In genomic region chr2:204982303-204982702, GRCh38 we compare ENCODE assay signal across 12 cellular contexts.
DNase-seq lines count a peak whose midpoint lies in the region; ATAC-seq and TF ChIP-seq lines count a peak whose summit lies in the region.
"Had no signal": no experiment of that assay in that cellular context is flagged by ENCODE, and none has a peak within 500 bp of the region (broad histone marks: within the 10 kb centered on the region; RNA-seq: fewer than 3 reads in every experiment).

No MANE protein-coding gene starts in this region.

- H3K27me3 ChIP-seq in neural progenitor cell (no peaks in the 10 kb centered on the region), lower lobe of right lung (ENCODE audit: low read depth) (no peaks in the 10 kb centered on the region)
- H3K27me3 ChIP-seq: body of pancreas, spleen had no signal

- intact Hi-C loops in activated CD4-positive, alpha-beta T cell treated with anti-CD3 and anti-CD28 coated beads for 36 hours (cut with DNase I, micrococcal nuclease) = no loop called here
- intact Hi-C loops in lower lobe of right lung (cut with DNase I) = no loop called here

- H3K4me1 Mint-ChIP-seq in activated CD4-positive, alpha-beta T cell treated with anti-CD3 and anti-CD28 coated beads for 36 hours = peaks cover 11% of the 10 kb centered on the region
- peaks cover 22% of the 10 kb centered on the region for H3K4me1 Mint-ChIP-seq in neural progenitor cell

- H3K36me3 ChIP-seq in neural progenitor cell = no peaks in the 10 kb centered on the region
- no peaks in the 10 kb centered on the region for H3K36me3 ChIP-seq in lower lobe of right lung
- H3K36me3 ChIP-seq: spleen had no signal

- no peak overlapping the region for H3K9ac ChIP-seq in neural progenitor cell

- no peak for DNase-seq in activated CD4-positive, alpha-beta T cell treated with anti-CD3 and anti-CD28 coated beads for 36 hours
- DNase-seq in activated CD4-positive, alpha-beta T cell treated with anti-CD3 and anti-CD28 coated beads for 1 hour = no peak
- peak; percentile 40 for DNase-seq in NCI-H524 treated with DMSO at 0.1 percent for 48 hours (lab: John Stamatoyannopoulos, UW)
- DNase-seq in choroid plexus epithelial cell (ENCODE audit: low read depth) = peak; percentile 7
- peak; percentile 30 for DNase-seq in neural progenitor cell (ENCODE audit: low spot score)
- no peak for DNase-seq in lower lobe of right lung
- DNase-seq in GM20000 (ENCODE audit: low spot score) = no peak
- DNase-seq: activated CD8-positive, alpha-beta memory T cell treated with anti-CD3 and anti-CD28 coated beads, Interleukin-2, amount 10 ng/mL, durations not matched to agents 7 days and 5 days; body of pancreas; NCI-H1436; spleen had no signal

- no peak overlapping the region for H3K27ac Mint-ChIP-seq in activated CD4-positive, alpha-beta T cell treated with anti-CD3 and anti-CD28 coated beads for 36 hours
- no peak overlapping the region for H3K27ac Mint-ChIP-seq in neural progenitor cell
- H3K27ac Mint-ChIP-seq: activated CD8-positive, alpha-beta memory T cell treated with anti-CD3 and anti-CD28 coated beads, Interleukin-2, amount 10 ng/mL, durations not matched to agents 7 days and 5 days had no signal

- no peak overlapping the region for H3K4me3 Mint-ChIP-seq in activated CD4-positive, alpha-beta T cell treated with anti-CD3 and anti-CD28 coated beads for 36 hours
- no peak overlapping the region for H3K4me3 Mint-ChIP-seq in neural progenitor cell
- H3K4me3 Mint-ChIP-seq: activated CD8-positive, alpha-beta memory T cell treated with anti-CD3 and anti-CD28 coated beads, Interleukin-2, amount 10 ng/mL, durations not matched to agents 7 days and 5 days had no signal

- no peaks in the 10 kb centered on the region for H3K79me2 ChIP-seq in neural progenitor cell (ENCODE audit: low read depth)

- peak overlapping the region; percentile 28 for H3K4me2 ChIP-seq in neural progenitor cell

- no peak overlapping the region for H2AFZ ChIP-seq in neural progenitor cell (replicated peaks)

- peaks cover 4% of the 10 kb centered on the region for H3K9me3 Mint-ChIP-seq in activated CD4-positive, alpha-beta T cell treated with anti-CD3 and anti-CD28 coated beads for 36 hours (ENCODE audit: low read depth)
- peaks cover 2% of the 10 kb centered on the region for H3K9me3 Mint-ChIP-seq in neural progenitor cell

- no peaks in the 10 kb centered on the region for H3K27me3 Mint-ChIP-seq in activated CD4-positive, alpha-beta T cell treated with anti-CD3 and anti-CD28 coated beads for 36 hours
- no peaks in the 10 kb centered on the region for H3K27me3 Mint-ChIP-seq in neural progenitor cell (ENCODE audit: insufficient read depth, low read depth)
- H3K27me3 Mint-ChIP-seq: activated CD8-positive, alpha-beta memory T cell treated with anti-CD3 and anti-CD28 coated beads, Interleukin-2, amount 10 ng/mL, durations not matched to agents 7 days and 5 days had no signal

- H4K20me1 ChIP-seq in neural progenitor cell (ENCODE audit: low read depth) = no peaks in the 10 kb centered on the region

- H3K27ac ChIP-seq in neural progenitor cell = no peak overlapping the region
- no peak overlapping the region for H3K27ac ChIP-seq in lower lobe of right lung
- H3K27ac ChIP-seq: body of pancreas, spleen had no signal

- POLR2A ChIA-PET in activated CD4-positive, alpha-beta T cell treated with anti-CD3 and anti-CD28 coated beads for 36 hours (lab: Charles Lee) = interaction anchor here (0.6 kb wide), 1 partner anchor 985 kb away, joined by 4 read pairs; no protein-coding TSS in a partner anchor

- ATAC-seq in activated CD4-positive, alpha-beta T cell treated with anti-CD3 and anti-CD28 coated beads for 36 hours = peak; percentile 64
- ATAC-seq in GM18867 (IDR thresholded peaks at IDR 0.05; ENCODE audit: unreplicated experiment) (no peak), lower lobe of right lung (no peak)
- ATAC-seq: activated CD8-positive, alpha-beta memory T cell treated with anti-CD3 and anti-CD28 coated beads, Interleukin-2, amount 10 ng/mL, durations not matched to agents 7 days and 5 days; body of pancreas had no signal

- H3K9me3 ChIP-seq in neural progenitor cell (ENCODE audit: low read depth) (no peaks in the 10 kb centered on the region), lower lobe of right lung (no peaks in the 10 kb centered on the region)
- H3K9me3 ChIP-seq: body of pancreas, spleen had no signal

- H3K4me1 ChIP-seq in neural progenitor cell = peaks cover 37% of the 10 kb centered on the region
- H3K4me1 ChIP-seq in lower lobe of right lung = no peaks in the 10 kb centered on the region
- H3K4me1 ChIP-seq: body of pancreas, spleen had no signal

- TF ChIP-seq CTCF in choroid plexus epithelial cell (conservative IDR thresholded peaks at IDR 0.05; ENCODE audit: low read depth, low read length) (no peak), neural progenitor cell (IDR thresholded peaks at IDR 0.05) (no peak), lower lobe of right lung (IDR thresholded peaks at IDR 0.05) (no peak), GM20000 (IDR thresholded peaks at IDR 0.05; ENCODE audit: extremely low read depth, missing control alignments) (no peak)

- CTCF ChIA-PET in activated CD4-positive, alpha-beta T cell treated with anti-CD3 and anti-CD28 coated beads for 36 hours (lab: Charles Lee) = no interaction called here

- H3K4me3 ChIP-seq in choroid plexus epithelial cell (ENCODE audit: low read depth, low read length) (no peak overlapping the region), neural progenitor cell (no peak overlapping the region), lower lobe of right lung (no peak overlapping the region)
- H3K4me3 ChIP-seq: body of pancreas, spleen had no signal

- peaks cover 1% of the 10 kb centered on the region for H3K36me3 Mint-ChIP-seq in activated CD4-positive, alpha-beta T cell treated with anti-CD3 and anti-CD28 coated beads for 36 hours (ENCODE audit: low read depth)
- no peaks in the 10 kb centered on the region for H3K36me3 Mint-ChIP-seq in neural progenitor cell
- H3K36me3 Mint-ChIP-seq: activated CD8-positive, alpha-beta memory T cell treated with anti-CD3 and anti-CD28 coated beads, Interleukin-2, amount 10 ng/mL, durations not matched to agents 7 days and 5 days had no signal

- H3F3A ChIP-seq in neural progenitor cell (ENCODE audit: low read depth) = peaks cover 4% of the 10 kb centered on the region

Comparison
In these comparisons a context has a peak if more than half of its experiments do, and no peak if none do; other contexts are left out.
1. DNase-seq: peak in NCI-H524 treated with DMSO at 0.1 percent for 48 hours (single experiment), choroid plexus epithelial cell (single experiment) and neural progenitor cell (single experiment); none in activated CD4-positive, alpha-beta T cell treated with anti-CD3 and anti-CD28 coated beads for 36 hours (single experiment), activated CD4-positive, alpha-beta T cell treated with anti-CD3 and anti-CD28 coated beads for 1 hour (single experiment), lower lobe of right lung (single experiment) and GM20000 (single experiment).